In the genomic region with DNA sequence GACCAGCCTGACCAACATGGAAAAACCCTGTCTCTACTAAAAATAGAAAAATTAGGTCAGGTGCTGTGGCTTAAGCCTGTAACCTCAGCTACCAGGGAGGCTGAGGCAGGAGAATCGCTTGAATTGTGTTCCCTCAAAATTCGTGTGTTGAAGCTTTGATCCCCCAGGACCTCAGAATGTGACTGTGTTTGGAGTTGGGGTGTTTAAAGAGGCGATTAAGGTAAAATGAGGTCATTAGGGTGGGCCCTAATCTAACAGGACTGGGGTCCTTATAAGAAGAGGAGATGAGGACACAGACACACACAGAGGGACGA, we compare ENCODE assay signal across 23 cellular contexts. TPM values are rescaled to one million over a fixed set of nuclear protein-coding genes. Genes with fewer than 3 reads are reported as not detected.
DNase-seq lines count a peak whose midpoint lies in the region; ATAC-seq and TF ChIP-seq lines count a peak whose summit lies in the region.
"Had no signal": no experiment of that assay in that cellular context is flagged by ENCODE, and none has a peak within 500 bp of the region (broad histone marks: within the 10 kb centered on the region; RNA-seq: fewer than 3 reads in every experiment).

No MANE protein-coding gene starts in this region.

- no peak overlapping the region for H3K4me3 ChIP-seq in CD8-positive, alpha-beta T cell (ENCODE audit: low read depth, low read length)
- H3K4me3 ChIP-seq in neural progenitor cell (no peak overlapping the region), upper lobe of right lung (no peak overlapping the region)

- no peak overlapping the region for H2BK120ac ChIP-seq in H9 (ENCODE audit: low read depth, low read length, poor library complexity, severe bottlenecking)

- H3K14ac ChIP-seq in H9 (ENCODE audit: insufficient read depth, low read length): no peak overlapping the region

- H3K23me2 ChIP-seq in H9 (ENCODE audit: insufficient read length, low read depth, low read length, poor library complexity, severe bottlenecking): no peaks in the 10 kb centered on the region

- no peak overlapping the region for H2BK15ac ChIP-seq in H9 (ENCODE audit: low read depth, low read length)

- no peak for DNase-seq in CD8-positive, alpha-beta T cell
- no peak for DNase-seq in H9
- no peak for DNase-seq in activated T-helper 2 cell treated with anti-CD3 and anti-CD28 coated beads, Interferon-gamma antibody, Interleukin-2, Interleukin-4, amounts not matched to agents 10 μg/mL and 5 μg/mL and 100 μg/mL, durations not matched to agents 14 hours and 24 hours and 36 hours (ENCODE audit: low spot score)
- DNase-seq in neural progenitor cell (ENCODE audit: low spot score): no peak
- no peak for DNase-seq in NK-92 (lab: John Stamatoyannopoulos, UW; ENCODE audit: unreplicated experiment)
- no peak for DNase-seq in upper lobe of right lung
- DNase-seq: ACHN; AML-193; COR-L47; GF-D8; NCI-H1048; NCI-H1694; NCI-H226; NCI-H526; NK-92 treated with Interleukin-12 subunit alpha and Interleukin-12 subunit beta, amount 100 ng/mL, for 24 hours; SIG-M5 had no signal

- no peaks in the 10 kb centered on the region for H3K9me3 ChIP-seq in CD8-positive, alpha-beta T cell (ENCODE audit: low read length)
- no peaks in the 10 kb centered on the region for H3K9me3 ChIP-seq in H9 (ENCODE audit: control insufficient read depth, low read depth, low read length)
- no peaks in the 10 kb centered on the region for H3K9me3 ChIP-seq in neural progenitor cell (ENCODE audit: low read depth)
- H3K9me3 ChIP-seq in upper lobe of right lung: no peaks in the 10 kb centered on the region

- CTCF ChIA-PET in CD8-positive, alpha-beta T cell (lab: Charles Lee): no interaction called here

- no peaks in the 10 kb centered on the region for H3K79me2 ChIP-seq in H9 (ENCODE audit: insufficient read depth, low read length)
- H3K79me2 ChIP-seq in neural progenitor cell (ENCODE audit: low read depth): no peaks in the 10 kb centered on the region

- no peak overlapping the region for H4K8ac ChIP-seq in H9 (replicated peaks; ENCODE audit: insufficient read length, low read depth, low read length)

- H3K27me3 Mint-ChIP-seq in CD8-positive, alpha-beta T cell (ENCODE audit: low read depth): no peaks in the 10 kb centered on the region
- no peaks in the 10 kb centered on the region for H3K27me3 Mint-ChIP-seq in H9 (ENCODE audit: low read depth)
- no peaks in the 10 kb centered on the region for H3K27me3 Mint-ChIP-seq in activated T-helper 2 cell treated with anti-CD3 and anti-CD28 coated beads, Interferon-gamma antibody, Interleukin-2, Interleukin-4, amounts not matched to agents 10 μg/mL and 5 μg/mL and 100 μg/mL, durations not matched to agents 14 hours and 24 hours and 36 hours (ENCODE audit: low read depth)
- peaks cover 4% of the 10 kb centered on the region for H3K27me3 Mint-ChIP-seq in neural progenitor cell (ENCODE audit: insufficient read depth, low read depth)

- H3K4me3 Mint-ChIP-seq in CD8-positive, alpha-beta T cell: no peak overlapping the region
- no peak overlapping the region for H3K4me3 Mint-ChIP-seq in H9
- H3K4me3 Mint-ChIP-seq in activated T-helper 2 cell treated with anti-CD3 and anti-CD28 coated beads, Interferon-gamma antibody, Interleukin-2, Interleukin-4, amounts not matched to agents 10 μg/mL and 5 μg/mL and 100 μg/mL, durations not matched to agents 14 hours and 24 hours and 36 hours (ENCODE audit: low read depth): no peak overlapping the region
- no peak overlapping the region for H3K4me3 Mint-ChIP-seq in neural progenitor cell
- H3K4me3 Mint-ChIP-seq: CD14-positive monocyte had no signal

- peak overlapping the region; percentile 49 for H3K27ac Mint-ChIP-seq in CD8-positive, alpha-beta T cell
- H3K27ac Mint-ChIP-seq in H9 (peak overlapping the region; percentile 18 to 65 (median 23); a peak in 2 of 7 replicates), neural progenitor cell (no peak overlapping the region)
- peak overlapping the region; percentile 29 for H3K27ac Mint-ChIP-seq in activated T-helper 2 cell treated with anti-CD3 and anti-CD28 coated beads, Interferon-gamma antibody, Interleukin-2, Interleukin-4, amounts not matched to agents 10 μg/mL and 5 μg/mL and 100 μg/mL, durations not matched to agents 14 hours and 24 hours and 36 hours

- no peak overlapping the region for H2BK12ac ChIP-seq in H9 (ENCODE audit: insufficient read length, low read depth, low read length)

- no peaks in the 10 kb centered on the region for H3K4me1 ChIP-seq in CD8-positive, alpha-beta T cell (ENCODE audit: insufficient read depth, low read length)
- no peaks in the 10 kb centered on the region for H3K4me1 ChIP-seq in H9 (ENCODE audit: insufficient read depth, low read length)
- no peaks in the 10 kb centered on the region for H3K4me1 ChIP-seq in neural progenitor cell
- H3K4me1 ChIP-seq in upper lobe of right lung: no peaks in the 10 kb centered on the region

- H3K9ac ChIP-seq in H9 (ENCODE audit: extremely low read depth, insufficient read length, low read length) (no peak overlapping the region), neural progenitor cell (no peak overlapping the region)
- H3K9ac ChIP-seq: KMS-11 had no signal

- no peak for TF ChIP-seq CTCF in CD8-positive, alpha-beta T cell (IDR thresholded peaks at IDR 0.05)
- TF ChIP-seq CTCF in H9 (conservative IDR thresholded peaks at IDR 0.05) (no peak), neural progenitor cell (IDR thresholded peaks at IDR 0.05) (no peak), upper lobe of right lung (IDR thresholded peaks at IDR 0.05) (no peak)

- no CpG with 5 or more reads among the region's 4 CpGs for WGBS in H9 (ENCODE audit: extremely low coverage, insufficient read length, low lambda C conversion rate)

- no peak overlapping the region for H3K56ac ChIP-seq in H9 (ENCODE audit: insufficient read length, low read depth, low read length)

- no peaks in the 10 kb centered on the region for H3K9me3 Mint-ChIP-seq in CD8-positive, alpha-beta T cell
- H3K9me3 Mint-ChIP-seq in H9: no peaks in the 10 kb centered on the region
- H3K9me3 Mint-ChIP-seq in activated T-helper 2 cell treated with anti-CD3 and anti-CD28 coated beads, Interferon-gamma antibody, Interleukin-2, Interleukin-4, amounts not matched to agents 10 μg/mL and 5 μg/mL and 100 μg/mL, durations not matched to agents 14 hours and 24 hours and 36 hours: no peaks in the 10 kb centered on the region
- peaks cover 1% of the 10 kb centered on the region for H3K9me3 Mint-ChIP-seq in neural progenitor cell

- no peak overlapping the region for H2BK20ac ChIP-seq in H9 (ENCODE audit: low read depth, low read length, poor library complexity, severe bottlenecking)

- H3K4me1 Mint-ChIP-seq in CD8-positive, alpha-beta T cell (ENCODE audit: low read depth): no peaks in the 10 kb centered on the region
- H3K4me1 Mint-ChIP-seq in H9 (no peaks in the 10 kb centered on the region), neural progenitor cell (no peaks in the 10 kb centered on the region)
- H3K4me1 Mint-ChIP-seq in activated T-helper 2 cell treated with anti-CD3 and anti-CD28 coated beads, Interferon-gamma antibody, Interleukin-2, Interleukin-4, amounts not matched to agents 10 μg/mL and 5 μg/mL and 100 μg/mL, durations not matched to agents 14 hours and 24 hours and 36 hours (ENCODE audit: low read depth): no peaks in the 10 kb centered on the region
- H3K4me1 Mint-ChIP-seq: CD14-positive monocyte had no signal

- H2BK5ac ChIP-seq in H9 (ENCODE audit: insufficient read length, low read length): no peak overlapping the region

- no peaks in the 10 kb centered on the region for H3K27me3 ChIP-seq in CD8-positive, alpha-beta T cell (ENCODE audit: insufficient read depth, low read length)
- no peaks in the 10 kb centered on the region for H3K27me3 ChIP-seq in H9 (ENCODE audit: insufficient read depth, low read length)
- H3K27me3 ChIP-seq in neural progenitor cell: no peaks in the 10 kb centered on the region
- H3K27me3 ChIP-seq in upper lobe of right lung: no peaks in the 10 kb centered on the region

- H3K23ac ChIP-seq in H9 (ENCODE audit: insufficient read length, low read depth, low read length): no peak overlapping the region

- no peak overlapping the region for H3K4ac ChIP-seq in H9 (ENCODE audit: low read depth, low read length)

- H3K4me2 ChIP-seq in H9 (ENCODE audit: insufficient read depth, insufficient read length, low read length) (no peak overlapping the region), neural progenitor cell (no peak overlapping the region)
- H3K4me2 ChIP-seq: KMS-11 had no signal

- POLR2A ChIA-PET in CD8-positive, alpha-beta T cell (lab: Charles Lee): no interaction called here

- peaks cover 2% of the 10 kb centered on the region for H3F3A ChIP-seq in neural progenitor cell (ENCODE audit: low read depth)

- H3K27ac ChIP-seq in CD8-positive, alpha-beta T cell (ENCODE audit: low read depth, low read length): no peak overlapping the region
- H3K27ac ChIP-seq in H9 (ENCODE audit: insufficient read length, low read depth, low read length) (no peak overlapping the region), neural progenitor cell (peak overlapping the region; percentile 17), upper lobe of right lung (no peak overlapping the region)
- H3K27ac ChIP-seq: KMS-11 had no signal

- no peak for ATAC-seq in CD8-positive, alpha-beta T cell
- ATAC-seq in HG03108 (IDR thresholded peaks at IDR 0.05; ENCODE audit: unreplicated experiment): no peak
- no peak for ATAC-seq in upper lobe of right lung

- no peak overlapping the region for H2AFZ ChIP-seq in H9 (ENCODE audit: low read length)
- H2AFZ ChIP-seq in neural progenitor cell (replicated peaks): no peak overlapping the region

- H2AK5ac ChIP-seq in H9 (ENCODE audit: insufficient read length, low read length): no peak overlapping the region

- H4K5ac ChIP-seq in H9 (ENCODE audit: insufficient read length, low read depth, low read length): no peak overlapping the region

- H3T11ph ChIP-seq in H9 (ENCODE audit: low read length): no peak overlapping the region

- peaks cover 13% of the 10 kb centered on the region for H3K36me3 Mint-ChIP-seq in CD8-positive, alpha-beta T cell
- H3K36me3 Mint-ChIP-seq in H9 (ENCODE audit: insufficient read depth in 1 of 3, low read depth in 3 of 3) (peaks cover 5 to 14% (median 9%) of the 10 kb centered on the region in 3 experiments; a peak in 6 of 7 replicates), neural progenitor cell (peaks cover 4% of the 10 kb centered on the region)
- H3K36me3 Mint-ChIP-seq in activated T-helper 2 cell treated with anti-CD3 and anti-CD28 coated beads, Interferon-gamma antibody, Interleukin-2, Interleukin-4, amounts not matched to agents 10 μg/mL and 5 μg/mL and 100 μg/mL, durations not matched to agents 14 hours and 24 hours and 36 hours (ENCODE audit: low read depth): peaks cover 20% of the 10 kb centered on the region

- no peak overlapping the region for H4K91ac ChIP-seq in H9 (ENCODE audit: insufficient read length, low read depth, low read length)

- H3K18ac ChIP-seq in H9 (ENCODE audit: insufficient read length, low read depth, low read length): no peak overlapping the region

- no peaks in the 10 kb centered on the region for H3K36me3 ChIP-seq in CD8-positive, alpha-beta T cell (ENCODE audit: insufficient read depth, low read length)
- no peaks in the 10 kb centered on the region for H3K36me3 ChIP-seq in neural progenitor cell
- H3K36me3 ChIP-seq in upper lobe of right lung: no peaks in the 10 kb centered on the region

- intact Hi-C loops in CD8-positive, alpha-beta T cell (cut with DNase I, micrococcal nuclease): no loop called here
- intact Hi-C loops in activated T-helper 2 cell treated with anti-CD3 and anti-CD28 coated beads, Interferon-gamma antibody, Interleukin-2, Interleukin-4, amounts not matched to agents 10 μg/mL and 5 μg/mL and 100 μg/mL, durations not matched to agents 14 hours and 24 hours and 36 hours (cut with micrococcal nuclease): no loop called here
- intact Hi-C loops in upper lobe of right lung (cut with DNase I): no loop called here

- no peaks in the 10 kb centered on the region for H3K79me1 ChIP-seq in H9 (ENCODE audit: insufficient read depth, low read depth, low read length, poor library complexity, severe bottlenecking)

- H4K20me1 ChIP-seq in H9 (ENCODE audit: control insufficient read depth, insufficient read depth, insufficient read length) (no peaks in the 10 kb centered on the region), neural progenitor cell (ENCODE audit: low read depth) (no peaks in the 10 kb centered on the region)

RNA-seq across cellular contexts. Expression of gene SLC25A6, which starts 23.6 kb away (rescaled TPM):
- total RNA-seq in CD8-positive, alpha-beta T cell: 100 to 1,000 TPM; 382 to 404 TPM
- total RNA-seq in H9 (2021) (553 and 558 TPM in 2 replicates), neural progenitor cell (ENCODE audit: low replicate concordance) (193 and 487 TPM in 2 replicates), upper lobe of right lung (337 TPM)
- 318 and 325 TPM in 2 replicates for total RNA-seq in activated T-helper 2 cell treated with anti-CD3 and anti-CD28 coated beads, Interferon-gamma antibody, Interleukin-2, Interleukin-4, amounts not matched to agents 10 μg/mL and 5 μg/mL and 100 μg/mL, durations not matched to agents 14 hours and 24 hours and 36 hours

RNA-seq across cellular contexts. Expression of gene IL3RA, which starts 31.8 kb away (rescaled TPM):
- 1 to 10 TPM in 1 of 2 experiments, under 1 TPM in 1; 0.94 to 1.1 TPM for total RNA-seq in CD8-positive, alpha-beta T cell
- 0.24 TPM in 1 of 2 replicates, not detected in the other for total RNA-seq in H9 (2021)
- 6.8 and 7.4 TPM in 2 replicates for total RNA-seq in activated T-helper 2 cell treated with anti-CD3 and anti-CD28 coated beads, Interferon-gamma antibody, Interleukin-2, Interleukin-4, amounts not matched to agents 10 μg/mL and 5 μg/mL and 100 μg/mL, durations not matched to agents 14 hours and 24 hours and 36 hours
- total RNA-seq in neural progenitor cell (ENCODE audit: low replicate concordance): not detected in 2 replicates
- total RNA-seq in upper lobe of right lung: 43.0 TPM
- total RNA-seq: Daoy, H1, M059J, OCI-LY7 had no signal
